In the genomic region with DNA sequence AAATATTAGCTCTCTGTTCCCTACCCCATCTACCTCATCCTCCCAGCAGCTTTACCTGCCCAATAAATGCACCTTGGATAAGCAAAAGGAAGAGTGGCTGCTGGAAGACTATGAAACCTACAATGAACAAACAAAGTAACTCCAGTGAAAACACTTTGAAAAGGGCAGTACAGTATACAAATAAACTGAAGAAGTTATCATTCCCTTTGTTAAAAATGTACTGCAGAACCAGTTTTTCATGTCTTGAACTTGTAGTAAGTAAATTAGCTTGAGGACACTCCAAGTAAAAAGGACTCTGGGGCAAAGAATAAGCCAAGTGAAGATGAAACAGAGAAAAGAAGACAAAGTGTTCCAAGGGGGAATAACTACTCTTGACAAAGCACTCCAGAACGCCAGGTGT, we compare ENCODE assay signal across 13 cellular contexts.
DNase-seq lines count a peak whose midpoint lies in the region; TF ChIP-seq lines count a peak whose summit lies in the region.
"Had no signal": no experiment of that assay in that cellular context is flagged by ENCODE, and none has a peak within 500 bp of the region (broad histone marks: within the 10 kb centered on the region; RNA-seq: fewer than 3 reads in every experiment).

No MANE protein-coding gene starts in this region.

- peaks cover 9% of the 10 kb centered on the region for H3K4me1 Mint-ChIP-seq in type B pancreatic cell (ENCODE audit: unreplicated experiment)
- H3K4me1 Mint-ChIP-seq: CD4-positive, alpha-beta memory T cell had no signal

- H3K27ac ChIP-seq in VCaP = peak overlapping the region; percentile 88
- no peak overlapping the region for H3K27ac ChIP-seq in SJCRH30
- H3K27ac ChIP-seq: GM23248 had no signal

- H3K4me1 ChIP-seq in SJCRH30 = no peaks in the 10 kb centered on the region
- H3K4me1 ChIP-seq: HAP-1 had no signal

- H3K27me3 ChIP-seq in SJCRH30 = no peaks in the 10 kb centered on the region

- H3K36me3 Mint-ChIP-seq in type B pancreatic cell = no peaks in the 10 kb centered on the region
- H3K36me3 Mint-ChIP-seq: CD4-positive, alpha-beta memory T cell had no signal

- DNase-seq in SIG-M5 treated with dmso at 0.1 percent for 504 hours (lab: John Stamatoyannopoulos, UW; ENCODE audit: unreplicated experiment) (peak; percentile 33), SIG-M5 (lab: John Stamatoyannopoulos, UW) (no peak), DMS79 treated with DMSO at 0.1 percent for 48 hours (lab: John Stamatoyannopoulos, UW) (peak; percentile 46), type B pancreatic cell (ENCODE audit: extremely low spot score, unreplicated experiment) (no peak), SJCRH30 (no peak), ACHN (no peak), inferior parietal cortex (ENCODE audit: extremely low spot score) (no peak)
- DNase-seq: C1 segment of cervical spinal cord; CD4-positive, alpha-beta memory T cell; GM23248 had no signal

- H3K9me3 Mint-ChIP-seq in type B pancreatic cell = peaks cover 7% of the 10 kb centered on the region

- in situ Hi-C loops in ACHN (cut with HindIII; ENCODE audit: low pct_ligation_motif_present, low pct_unique_long_range_greater_than_20kb, low sequenced_read_pairs) = no loop called here

- no peaks in the 10 kb centered on the region for H3K9me3 ChIP-seq in SJCRH30 (replicated peaks)
- H3K9me3 ChIP-seq: HAP-1 had no signal

- TF ChIP-seq CTCF in VCaP (conservative IDR thresholded peaks at IDR 0.05) (no peak), type B pancreatic cell (conservative IDR thresholded peaks at IDR 0.05) (no peak)

- no peaks in the 10 kb centered on the region for H3K27me3 Mint-ChIP-seq in type B pancreatic cell

- H3K4me3 Mint-ChIP-seq in type B pancreatic cell = no peak overlapping the region
- H3K4me3 Mint-ChIP-seq: B cell; CD4-positive, alpha-beta memory T cell had no signal

- H3K27ac Mint-ChIP-seq in type B pancreatic cell = peak overlapping the region; percentile 24
- H3K27ac Mint-ChIP-seq: B cell; CD4-positive, alpha-beta memory T cell had no signal

- H3K36me3 ChIP-seq in SJCRH30 = no peaks in the 10 kb centered on the region
- H3K36me3 ChIP-seq: HAP-1 had no signal

- H3K4me3 ChIP-seq in SJCRH30 = no peak overlapping the region
- H3K4me3 ChIP-seq: GM23248, HAP-1 had no signal

Comparison
In these comparisons a context has a peak if more than half of its experiments do, and no peak if none do; other contexts are left out.
1. DNase-seq: peak in SIG-M5 treated with dmso at 0.1 percent for 504 hours (single experiment) and DMS79 treated with DMSO at 0.1 percent for 48 hours (single experiment); none in SIG-M5 (single experiment), type B pancreatic cell (single experiment), SJCRH30 (0 of 2), ACHN (single experiment) and inferior parietal cortex (single experiment).